ENCODE assay signal across 15 cellular contexts in the genomic region with DNA sequence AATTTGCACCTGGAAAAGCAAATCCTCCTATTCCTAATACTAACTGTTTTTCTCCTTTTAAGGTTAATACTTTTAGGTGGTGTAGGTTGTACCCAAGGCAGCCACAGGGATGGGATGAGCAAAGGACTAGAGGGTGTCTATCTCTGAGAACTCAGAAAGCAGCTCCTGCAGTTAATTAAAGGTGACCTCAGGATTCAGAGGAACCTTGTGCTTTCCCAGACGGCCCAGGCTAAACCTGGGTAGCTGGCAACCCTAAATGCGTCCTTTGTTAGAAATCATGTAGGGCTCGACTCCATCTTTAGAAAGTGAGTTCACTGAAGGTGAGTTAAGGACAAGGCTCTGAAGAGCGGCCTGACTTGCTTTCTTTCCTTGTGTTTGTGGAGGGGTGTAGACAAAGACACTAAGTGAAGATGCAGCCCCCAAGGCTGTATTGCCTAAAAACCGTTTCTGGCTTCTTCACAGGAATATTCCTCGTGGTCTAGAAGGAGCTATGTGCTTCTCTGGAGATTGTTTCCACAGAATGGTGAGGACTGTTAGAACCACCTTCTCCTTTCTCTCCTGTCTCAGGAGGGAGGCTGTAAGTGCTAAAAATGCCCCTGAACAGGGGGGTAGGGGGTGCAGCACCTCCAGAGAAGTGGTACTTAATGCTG. TPM values are rescaled to one million over a fixed set of nuclear protein-coding genes. Genes with fewer than 3 reads are reported as not detected.
DNase-seq lines count a peak whose midpoint lies in the region; ATAC-seq and TF ChIP-seq lines count a peak whose summit lies in the region.
"Had no signal": no experiment of that assay in that cellular context is flagged by ENCODE, and none has a peak within 500 bp of the region (broad histone marks: within the 10 kb centered on the region; RNA-seq: fewer than 3 reads in every experiment).

No MANE protein-coding gene starts in this region.

- no peak for TF ChIP-seq CTCF in RWPE2 (IDR thresholded peaks at IDR 0.05; ENCODE audit: poor library complexity, severe bottlenecking)
- no peak for TF ChIP-seq CTCF in left ventricle myocardium inferior (IDR thresholded peaks at IDR 0.05; ENCODE audit: borderline replicate concordance)
- no peak for TF ChIP-seq CTCF in smooth muscle cell (IDR thresholded peaks at IDR 0.05; ENCODE audit: borderline replicate concordance, insufficient read depth, poor library complexity, severe bottlenecking)

- DNase-seq in activated CD4-positive, alpha-beta memory T cell treated with anti-CD3 and anti-CD28 coated beads, Interleukin-2, amount 10 ng/mL, durations not matched to agents 7 days and 5 days, result no peak
- no peak for DNase-seq in activated CD4-positive, alpha-beta memory T cell treated with anti-CD3 and anti-CD28 coated beads for 36 hours
- DNase-seq in RWPE2 (ENCODE audit: low spot score), result no peak
- DNase-seq in left ventricle myocardium inferior, result no peak
- no peak for DNase-seq in smooth muscle cell (lab: John Stamatoyannopoulos, UW; ENCODE audit: unreplicated experiment)
- DNase-seq in DMS114 treated with DMSO at 0.1 percent for 48 hours (lab: John Stamatoyannopoulos, UW; ENCODE audit: unreplicated experiment), result no peak
- DNase-seq in activated naive CD4-positive, alpha-beta T cell treated with anti-CD3 and anti-CD28 coated beads, Interleukin-2, amount 10 ng/mL, durations not matched to agents 7 days and 5 days, result no peak
- DNase-seq: activated naive CD4-positive, alpha-beta T cell treated with anti-CD3 and anti-CD28 coated beads for 36 hours; brain microvascular endothelial cell; effector CD8-positive, alpha-beta T cell; NCI-H748 treated with DMSO at 0.1 percent for 48 hours; retina had no signal

- no peaks in the 10 kb centered on the region for H3K9me3 ChIP-seq in RWPE2 (ENCODE audit: severe bottlenecking)
- H3K9me3 ChIP-seq in left ventricle myocardium inferior (replicated peaks), result no peaks in the 10 kb centered on the region
- H3K9me3 ChIP-seq in smooth muscle cell (replicated peaks; ENCODE audit: low read depth), result no peaks in the 10 kb centered on the region

- WGBS in smooth muscle cell (ENCODE audit: low lambda C conversion rate), result 85% methylated on average over 6 of the region's 6 CpGs

- peaks cover 30% of the 10 kb centered on the region for H3K36me3 Mint-ChIP-seq in activated CD4-positive, alpha-beta memory T cell treated with anti-CD3 and anti-CD28 coated beads, Interleukin-2, amount 10 ng/mL, durations not matched to agents 7 days and 5 days (ENCODE audit: low read depth)
- peaks cover 7% of the 10 kb centered on the region for H3K36me3 Mint-ChIP-seq in activated CD4-positive, alpha-beta memory T cell treated with anti-CD3 and anti-CD28 coated beads for 36 hours
- H3K36me3 Mint-ChIP-seq in activated naive CD4-positive, alpha-beta T cell treated with anti-CD3 and anti-CD28 coated beads, Interleukin-2, amount 10 ng/mL, durations not matched to agents 7 days and 5 days, result peaks cover 5% of the 10 kb centered on the region

- peaks cover 45% of the 10 kb centered on the region for H3F3A ChIP-seq in smooth muscle cell (ENCODE audit: low read depth)

- intact Hi-C loops in activated CD4-positive, alpha-beta memory T cell treated with anti-CD3 and anti-CD28 coated beads for 36 hours (cut with micrococcal nuclease), result no loop called here
- intact Hi-C loops in left ventricle myocardium inferior (cut with micrococcal nuclease), result no loop called here

- H3K36me3 ChIP-seq in RWPE2 (ENCODE audit: low read depth) (peaks cover 92% of the 10 kb centered on the region), left ventricle myocardium inferior (peaks cover 37% of the 10 kb centered on the region), smooth muscle cell (ENCODE audit: low read depth) (peaks cover 4% of the 10 kb centered on the region)

- CTCF ChIA-PET in activated CD4-positive, alpha-beta memory T cell treated with anti-CD3 and anti-CD28 coated beads, Interleukin-2, amount 10 ng/mL, durations not matched to agents 7 days and 5 days (lab: Charles Lee), result interaction anchor here (1.3 kb wide), 1 partner anchor 13 kb away, joined by 3 read pairs; no protein-coding TSS in a partner anchor
- CTCF ChIA-PET in activated CD4-positive, alpha-beta memory T cell treated with anti-CD3 and anti-CD28 coated beads for 36 hours (lab: Charles Lee), result interaction anchor here (0.6 to 1.2 kb wide), 3 partner anchors 287 to 891 kb away, joined by 3 to 4 read pairs (median 3); no protein-coding TSS in a partner anchor
- CTCF ChIA-PET in activated naive CD4-positive, alpha-beta T cell treated with anti-CD3 and anti-CD28 coated beads, Interleukin-2, amount 10 ng/mL, durations not matched to agents 7 days and 5 days (lab: Charles Lee), result no interaction called here

- no peaks in the 10 kb centered on the region for H3K27me3 ChIP-seq in RWPE2 (ENCODE audit: insufficient read depth, poor library complexity, severe bottlenecking)
- H3K27me3 ChIP-seq in left ventricle myocardium inferior (ENCODE audit: low read depth), result no peaks in the 10 kb centered on the region
- H3K27me3 ChIP-seq in smooth muscle cell (ENCODE audit: low read depth), result no peaks in the 10 kb centered on the region
- H3K27me3 ChIP-seq: brain microvascular endothelial cell had no signal

- no peak overlapping the region for H3K9ac ChIP-seq in smooth muscle cell (ENCODE audit: low read depth)

- H3K4me1 ChIP-seq in RWPE2 (ENCODE audit: insufficient read depth, poor library complexity, severe bottlenecking), result peaks cover 23% of the 10 kb centered on the region
- H3K4me1 ChIP-seq in left ventricle myocardium inferior, result peaks cover 80% of the 10 kb centered on the region
- peaks cover 40% of the 10 kb centered on the region for H3K4me1 ChIP-seq in smooth muscle cell (ENCODE audit: low read depth)

- no peaks in the 10 kb centered on the region for H3K9me3 Mint-ChIP-seq in activated CD4-positive, alpha-beta memory T cell treated with anti-CD3 and anti-CD28 coated beads, Interleukin-2, amount 10 ng/mL, durations not matched to agents 7 days and 5 days
- no peaks in the 10 kb centered on the region for H3K9me3 Mint-ChIP-seq in activated CD4-positive, alpha-beta memory T cell treated with anti-CD3 and anti-CD28 coated beads for 36 hours
- H3K9me3 Mint-ChIP-seq in activated naive CD4-positive, alpha-beta T cell treated with anti-CD3 and anti-CD28 coated beads, Interleukin-2, amount 10 ng/mL, durations not matched to agents 7 days and 5 days, result no peaks in the 10 kb centered on the region
- H3K9me3 Mint-ChIP-seq: nephron had no signal

- peaks cover 17% of the 10 kb centered on the region for H3K4me1 Mint-ChIP-seq in activated CD4-positive, alpha-beta memory T cell treated with anti-CD3 and anti-CD28 coated beads, Interleukin-2, amount 10 ng/mL, durations not matched to agents 7 days and 5 days
- peaks cover 28% of the 10 kb centered on the region for H3K4me1 Mint-ChIP-seq in activated CD4-positive, alpha-beta memory T cell treated with anti-CD3 and anti-CD28 coated beads for 36 hours (ENCODE audit: low read depth)
- peaks cover 14% of the 10 kb centered on the region for H3K4me1 Mint-ChIP-seq in activated naive CD4-positive, alpha-beta T cell treated with anti-CD3 and anti-CD28 coated beads, Interleukin-2, amount 10 ng/mL, durations not matched to agents 7 days and 5 days

- H3K4me3 ChIP-seq in RWPE2 (ENCODE audit: severe bottlenecking) (no peak overlapping the region), left ventricle myocardium inferior (no peak overlapping the region), smooth muscle cell (no peak overlapping the region)

- H3K27ac Mint-ChIP-seq in activated CD4-positive, alpha-beta memory T cell treated with anti-CD3 and anti-CD28 coated beads, Interleukin-2, amount 10 ng/mL, durations not matched to agents 7 days and 5 days, result peak overlapping the region; percentile 7
- no peak overlapping the region for H3K27ac Mint-ChIP-seq in activated CD4-positive, alpha-beta memory T cell treated with anti-CD3 and anti-CD28 coated beads for 36 hours
- no peak overlapping the region for H3K27ac Mint-ChIP-seq in activated naive CD4-positive, alpha-beta T cell treated with anti-CD3 and anti-CD28 coated beads, Interleukin-2, amount 10 ng/mL, durations not matched to agents 7 days and 5 days
- H3K27ac Mint-ChIP-seq: activated naive CD4-positive, alpha-beta T cell treated with anti-CD3 and anti-CD28 coated beads for 36 hours; nephron had no signal

- peaks cover 100% of the 10 kb centered on the region for H4K20me1 ChIP-seq in smooth muscle cell (ENCODE audit: low read depth)

- H2AFZ ChIP-seq in smooth muscle cell (ENCODE audit: low read depth), result no peak overlapping the region

- no peak overlapping the region for H3K4me3 Mint-ChIP-seq in activated CD4-positive, alpha-beta memory T cell treated with anti-CD3 and anti-CD28 coated beads, Interleukin-2, amount 10 ng/mL, durations not matched to agents 7 days and 5 days
- H3K4me3 Mint-ChIP-seq in activated CD4-positive, alpha-beta memory T cell treated with anti-CD3 and anti-CD28 coated beads for 36 hours, result no peak overlapping the region
- no peak overlapping the region for H3K4me3 Mint-ChIP-seq in activated naive CD4-positive, alpha-beta T cell treated with anti-CD3 and anti-CD28 coated beads, Interleukin-2, amount 10 ng/mL, durations not matched to agents 7 days and 5 days
- H3K4me3 Mint-ChIP-seq: activated naive CD4-positive, alpha-beta T cell treated with anti-CD3 and anti-CD28 coated beads for 36 hours; nephron had no signal

- no peak for ATAC-seq in RWPE2 (ENCODE audit: low read depth)
- ATAC-seq in HG02759 (IDR thresholded peaks at IDR 0.05; ENCODE audit: unreplicated experiment), result no peak

- peaks cover 99% of the 10 kb centered on the region for H3K79me2 ChIP-seq in smooth muscle cell (ENCODE audit: low read depth)

- POLR2A ChIA-PET in activated CD4-positive, alpha-beta memory T cell treated with anti-CD3 and anti-CD28 coated beads, Interleukin-2, amount 10 ng/mL, durations not matched to agents 7 days and 5 days (lab: Charles Lee), result interaction anchor here (0.6 to 1.8 kb wide), 2 partner anchors 53 to 262 kb away, joined by 4 read pairs; no protein-coding TSS in a partner anchor
- POLR2A ChIA-PET in activated CD4-positive, alpha-beta memory T cell treated with anti-CD3 and anti-CD28 coated beads for 36 hours (lab: Charles Lee), result no interaction called here

- H3K4me2 ChIP-seq in smooth muscle cell, result peak overlapping the region; percentile 76

- H3K27me3 Mint-ChIP-seq in activated CD4-positive, alpha-beta memory T cell treated with anti-CD3 and anti-CD28 coated beads, Interleukin-2, amount 10 ng/mL, durations not matched to agents 7 days and 5 days, result no peaks in the 10 kb centered on the region
- H3K27me3 Mint-ChIP-seq in activated CD4-positive, alpha-beta memory T cell treated with anti-CD3 and anti-CD28 coated beads for 36 hours, result no peaks in the 10 kb centered on the region
- H3K27me3 Mint-ChIP-seq in activated naive CD4-positive, alpha-beta T cell treated with anti-CD3 and anti-CD28 coated beads, Interleukin-2, amount 10 ng/mL, durations not matched to agents 7 days and 5 days, result no peaks in the 10 kb centered on the region

- peak overlapping the region; percentile 1 for H3K27ac ChIP-seq in RWPE2 (ENCODE audit: poor library complexity, severe bottlenecking)
- peak overlapping the region; percentile 51 for H3K27ac ChIP-seq in left ventricle myocardium inferior (replicated peaks)
- H3K27ac ChIP-seq in smooth muscle cell (ENCODE audit: low read depth), result peak overlapping the region; percentile 89
- H3K27ac ChIP-seq: 22Rv1, brain microvascular endothelial cell had no signal

RNA-seq across cellular contexts. Expression of a gene that starts 14.9 kb away (rescaled TPM):
- total RNA-seq in activated CD4-positive, alpha-beta memory T cell treated with anti-CD3 and anti-CD28 coated beads, Interleukin-2, amount 10 ng/mL, durations not matched to agents 7 days and 5 days, result 10 to 100 TPM; 21.6 to 21.8 TPM
- total RNA-seq in activated CD4-positive, alpha-beta memory T cell treated with anti-CD3 and anti-CD28 coated beads for 36 hours, result 10 to 100 TPM; 14.4 to 17.8 TPM
- 75.7 TPM for total RNA-seq in left ventricle myocardium inferior
- 265 and 294 TPM in 2 replicates for total RNA-seq in smooth muscle cell
- polyA plus RNA-seq in smooth muscle cell, result 149 and 161 TPM in 2 replicates

Comparison
In these comparisons a context has a peak if more than half of its experiments do, and no peak if none do; other contexts are left out.
1. H3K27ac ChIP-seq: peak in every context shown above with its lines; median percentile 89 in smooth muscle cell; 51 in left ventricle myocardium inferior; 1 in RWPE2.